ENCODE assay signal across 11 cellular contexts in the genomic region with DNA sequence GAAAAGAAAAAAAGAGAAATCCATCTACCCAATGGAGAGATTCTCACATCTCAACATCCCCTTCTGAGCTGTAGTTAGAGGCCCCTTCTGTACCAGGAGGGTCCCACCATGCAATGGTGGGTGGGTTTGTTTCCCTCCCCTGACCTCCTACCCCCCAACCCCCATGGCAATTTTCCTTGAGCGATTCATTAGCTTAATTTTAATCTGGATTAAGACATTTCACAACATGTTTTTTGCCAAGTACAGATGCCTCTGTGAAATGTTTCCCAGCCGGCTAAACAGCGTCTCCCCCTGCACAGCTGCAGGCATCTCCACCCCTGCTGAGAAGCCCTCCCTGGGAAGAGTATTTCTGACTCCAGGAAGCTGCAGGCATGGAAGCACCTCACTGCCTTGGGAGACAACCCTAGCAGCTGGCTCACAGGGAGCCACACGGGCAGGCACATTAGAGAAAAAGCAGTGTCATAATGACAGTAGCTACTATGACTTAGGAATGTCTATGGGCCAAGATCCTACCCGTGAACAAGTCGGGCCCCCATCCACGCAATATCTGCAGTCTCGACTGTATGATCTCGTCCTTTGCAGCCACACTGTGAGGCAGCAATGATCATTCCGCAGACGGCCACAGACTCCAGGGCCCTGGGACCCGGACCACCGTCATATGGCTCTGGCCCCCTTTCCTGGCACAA.
DNase-seq lines count a peak whose midpoint lies in the region; ATAC-seq, FAIRE-seq and TF ChIP-seq lines count a peak whose summit lies in the region.
"Had no signal": no experiment of that assay in that cellular context is flagged by ENCODE, and none has a peak within 500 bp of the region (broad histone marks: within the 10 kb centered on the region; RNA-seq: fewer than 3 reads in every experiment).

No MANE protein-coding gene starts in this region.

- H4K20me1 ChIP-seq in astrocyte (ENCODE audit: insufficient read depth, low read length) (no peaks in the 10 kb centered on the region), hepatocyte (ENCODE audit: insufficient read depth, poor library complexity, severe bottlenecking) (no peaks in the 10 kb centered on the region)

- H3K9me2 ChIP-seq in hepatocyte (replicated peaks; ENCODE audit: insufficient read depth) = no peaks in the 10 kb centered on the region

- ATAC-seq in GM18502 (IDR thresholded peaks at IDR 0.05; ENCODE audit: poor library complexity, unreplicated experiment) = no peak
- no peak for ATAC-seq in HG02588 (IDR thresholded peaks at IDR 0.05; ENCODE audit: unreplicated experiment)

- H3K79me2 ChIP-seq in astrocyte (ENCODE audit: insufficient read depth, low read length) (no peaks in the 10 kb centered on the region), hepatocyte (peaks cover 3% of the 10 kb centered on the region)

- H3K4me3 ChIP-seq in astrocyte (ENCODE audit: insufficient read depth, low read depth, low read length) (no peak overlapping the region), hepatocyte (no peak overlapping the region), skeletal muscle tissue (ENCODE audit: low read length in 3 of 3) (peak overlapping the region in 2 of 3 donors; percentile 19 to 31)

- FAIRE-seq in astrocyte (lab: Jason Lieb, UNC) = no peak
- FAIRE-seq: keratinocyte had no signal

- H3K27me3 Mint-ChIP-seq in astrocyte (ENCODE audit: low read depth, unreplicated experiment) = peaks cover 2% of the 10 kb centered on the region

- H3K27me3 ChIP-seq in astrocyte (ENCODE audit: insufficient read depth, low read length) (no peaks in the 10 kb centered on the region), hepatocyte (no peaks in the 10 kb centered on the region), skeletal muscle tissue (ENCODE audit: control insufficient read depth in 3 of 3, insufficient read depth in 3 of 3, low read length in 3 of 3) (no peaks in the 10 kb centered on the region)

- H3K36me3 ChIP-seq in astrocyte (ENCODE audit: insufficient read depth, low read length) (no peaks in the 10 kb centered on the region), hepatocyte (replicated peaks; ENCODE audit: insufficient read depth, low read depth) (no peaks in the 10 kb centered on the region), skeletal muscle tissue (ENCODE audit: control insufficient read depth in 3 of 3, insufficient read depth in 3 of 3, low read length in 3 of 3) (peaks cover 0 to 3% (median 2%) of the 10 kb centered on the region in 3 donors)

- H3K4me2 ChIP-seq in astrocyte (ENCODE audit: low read length) (peak overlapping the region; percentile 33), hepatocyte (peak overlapping the region; percentile 32)

- no peak overlapping the region for H3K9ac ChIP-seq in astrocyte (ENCODE audit: low read length)
- H3K9ac ChIP-seq in skeletal muscle tissue (ENCODE audit: low read depth in 1 of 3, low read length in 3 of 3) = peak overlapping the region in 2 of 3 donors; percentile 57 to 69

- H3K9me3 ChIP-seq in astrocyte (ENCODE audit: insufficient read depth, low read depth, low read length) (no peaks in the 10 kb centered on the region), hepatocyte (ENCODE audit: low read depth) (no peaks in the 10 kb centered on the region), skeletal muscle tissue (ENCODE audit: control insufficient read depth in 3 of 3, low read length in 3 of 3) (no peaks in the 10 kb centered on the region)

- peaks cover 10% of the 10 kb centered on the region for H3K4me1 ChIP-seq in astrocyte (ENCODE audit: insufficient read depth, low read length)
- peaks cover 13% of the 10 kb centered on the region for H3K4me1 ChIP-seq in hepatocyte (ENCODE audit: insufficient read depth)
- peaks cover 9 to 16% (median 15%) of the 10 kb centered on the region in 3 donors for H3K4me1 ChIP-seq in skeletal muscle tissue (ENCODE audit: control insufficient read depth in 3 of 3, insufficient read depth in 3 of 3, low read length in 3 of 3)

- H2AFZ ChIP-seq in astrocyte (ENCODE audit: low read depth, low read length) (no peak overlapping the region), hepatocyte (no peak overlapping the region)

- WGBS in hepatocyte (ENCODE audit: low lambda C conversion rate, missing lambda C conversion rate) = 79% methylated on average over 13 of the region's 13 CpGs

- no peaks in the 10 kb centered on the region for H3K9me3 Mint-ChIP-seq in astrocyte (ENCODE audit: unreplicated experiment)

- H3K27ac ChIP-seq in astrocyte (ENCODE audit: low read depth, low read length) (no peak overlapping the region), hepatocyte (peak overlapping the region; percentile 73), skeletal muscle tissue (ENCODE audit: low read depth, low read length) (peak overlapping the region; percentile 48)

- DNase-seq in GM04503 (ENCODE audit: low read depth) (peak; percentile 67), astrocyte (ENCODE audit: low read depth) (peak; percentile 73), hepatocyte (ENCODE audit: low spot score) (no peak), C1 segment of cervical spinal cord (lab: John Stamatoyannopoulos, UW) (no peak)
- DNase-seq in effector CD4-positive, alpha-beta T cell = no peak
- DNase-seq: central memory CD4-positive, alpha-beta T cell; MV-4-11 had no signal

- H3K36me3 Mint-ChIP-seq in astrocyte (ENCODE audit: low read depth, unreplicated experiment) = peaks cover 5% of the 10 kb centered on the region

- H3K27ac Mint-ChIP-seq in astrocyte (ENCODE audit: unreplicated experiment) = peak overlapping the region; percentile 77

- H3K4me1 Mint-ChIP-seq in astrocyte (ENCODE audit: low read depth, unreplicated experiment) = peaks cover 11% of the 10 kb centered on the region

- no peak for TF ChIP-seq CTCF in astrocyte (IDR thresholded peaks at IDR 0.05; ENCODE audit: insufficient read depth, low read depth, low read length)
- no peak for TF ChIP-seq CTCF in hepatocyte (IDR thresholded peaks at IDR 0.05; ENCODE audit: poor library complexity)

- no peak overlapping the region for H3K4me3 Mint-ChIP-seq in astrocyte (ENCODE audit: unreplicated experiment)

Comparison
In these comparisons a context has a peak if more than half of its experiments do, and no peak if none do; other contexts are left out.
1. DNase-seq: peak in GM04503 (single experiment) and astrocyte (single experiment); none in hepatocyte (single experiment), effector CD4-positive, alpha-beta T cell (single experiment) and C1 segment of cervical spinal cord (0 of 14).
2. H3K4me3 ChIP-seq: peak in skeletal muscle tissue (2 of 3); none in astrocyte (single experiment) and hepatocyte (single experiment).